ENCODE assay signal across 17 cellular contexts in genomic region chr10:125411724-125412123, GRCh38.
DNase-seq lines count a peak whose midpoint lies in the region; ATAC-seq, FAIRE-seq and TF ChIP-seq lines count a peak whose summit lies in the region.
"Had no signal": no experiment of that assay in that cellular context is flagged by ENCODE, and none has a peak within 500 bp of the region (broad histone marks: within the 10 kb centered on the region; RNA-seq: fewer than 3 reads in every experiment).

No MANE protein-coding gene starts in this region.

- no peaks in the 10 kb centered on the region; the same call in 1 of the 2 replicates for H3K4me1 ChIP-seq in GM23248 (ENCODE audit: insufficient read depth)
- H3K4me1 ChIP-seq in Panc1 (ENCODE audit: control insufficient read depth, insufficient read depth, low read length): no peaks in the 10 kb centered on the region
- no peaks in the 10 kb centered on the region for H3K4me1 ChIP-seq in aorta (ENCODE audit: control insufficient read depth in 1 of 2, insufficient read depth in 2 of 2, low read length in 2 of 2)
- H3K4me1 ChIP-seq: right lobe of liver had no signal

- ATAC-seq in Panc1: no peak
- no peak for ATAC-seq in aorta (ENCODE audit: low FRiP score)
- ATAC-seq in GM21423 (IDR thresholded peaks at IDR 0.05; ENCODE audit: unreplicated experiment): no peak
- ATAC-seq: GM23338; naive thymus-derived CD4-positive, alpha-beta T cell; right lobe of liver had no signal

- no peaks in the 10 kb centered on the region for H3K9me3 ChIP-seq in GM23248 (ENCODE audit: low read depth)
- no peaks in the 10 kb centered on the region for H3K9me3 ChIP-seq in Panc1 (ENCODE audit: control insufficient read depth, insufficient read depth, low read depth, low read length)
- H3K9me3 ChIP-seq in aorta (ENCODE audit: control insufficient read depth, low read length): peaks cover 8% of the 10 kb centered on the region
- H3K9me3 ChIP-seq: right lobe of liver had no signal

- no peak overlapping the region for H3K9ac ChIP-seq in GM23248

- no TSS peak for BruUV-seq in Panc1 (replicated peaks; lab: Mats Ljungman, UMichigan)

- no peak for FAIRE-seq in GM12891 (lab: Jason Lieb, UNC)

- no peak for TF ChIP-seq CTCF in Panc1 (IDR thresholded peaks at IDR 0.05)
- no peak for TF ChIP-seq CTCF in epithelial cell of proximal tubule (conservative IDR thresholded peaks at IDR 0.05; ENCODE audit: low read depth, low read length)

- H3K4me2 ChIP-seq in GM23248 (ENCODE audit: unreplicated experiment): no peak overlapping the region
- H3K4me2 ChIP-seq: GM23338 had no signal

- DNase-seq in GM23248: peak; percentile 90
- DNase-seq in Panc1 (ENCODE audit: low read depth, low spot score): peak; percentile 5
- peak; percentile 26 for DNase-seq in epithelial cell of proximal tubule (ENCODE audit: low read depth)
- DNase-seq in skeletal muscle cell (ENCODE audit: low read depth): peak; percentile 87
- DNase-seq in aorta: no peak
- no peak for DNase-seq in GM12891 (ENCODE audit: insufficient read length, low spot score)
- DNase-seq: activated B cell treated with CpG ODN at 0.5 μM for 24 hours; activated T-cell treated with anti-CD3 and anti-CD28 coated beads for 4 hours; anterior cingulate cortex; naive thymus-derived CD4-positive, alpha-beta T cell; NCI-H187; NK-92 treated with Interleukin-12 subunit alpha and Interleukin-12 subunit beta, amount 100 ng/mL, for 24 hours; right lobe of liver; substantia nigra had no signal

- CTCF ChIA-PET in Panc1 (lab: Charles Lee): no interaction called here

- H3K4me3 ChIP-seq in GM23248 (no peak overlapping the region), Panc1 (ENCODE audit: low read depth in 2 of 2, low read length in 2 of 2) (no peak overlapping the region), epithelial cell of proximal tubule (ENCODE audit: low read depth, low read length) (no peak overlapping the region), skeletal muscle cell (ENCODE audit: low read depth, low read length) (no peak overlapping the region), aorta (ENCODE audit: low read length in 2 of 2) (no peak overlapping the region)
- H3K4me3 ChIP-seq: GM23338, right lobe of liver, SK-N-MC had no signal

- WGBS in GM23248 (ENCODE audit: low coverage in 1 of 2, low lambda C conversion rate in 2 of 2, missing lambda C conversion rate in 2 of 2), 2 experiments: 0% methylated on average over 1 to 2 of the region's 2 CpGs
- 65 to 67% methylated on average over 2 of the region's 2 CpGs for WGBS in aorta, 2 donors

- H3K36me3 ChIP-seq in GM23248 (ENCODE audit: low read depth) (no peaks in the 10 kb centered on the region), Panc1 (ENCODE audit: control insufficient read depth, insufficient read depth, low read length) (no peaks in the 10 kb centered on the region), aorta (ENCODE audit: control insufficient read depth in 1 of 2, insufficient read depth in 2 of 2, low read length in 1 of 2) (no peaks in the 10 kb centered on the region)
- H3K36me3 ChIP-seq: right lobe of liver had no signal

- 0 out of 2 replicates have a peak, but pooled peaks cover 6% of the 10 kb centered on the region for H3K27me3 ChIP-seq in GM23248 (replicated peaks; ENCODE audit: insufficient read depth)
- H3K27me3 ChIP-seq in Panc1 (ENCODE audit: control insufficient read depth, insufficient read depth, low read length): peaks cover 9% of the 10 kb centered on the region
- no peaks in the 10 kb centered on the region for H3K27me3 ChIP-seq in aorta (ENCODE audit: control insufficient read depth in 1 of 2, insufficient read depth in 2 of 2, low read length in 1 of 2)
- H3K27me3 ChIP-seq: right lobe of liver had no signal

- H3K27ac ChIP-seq in GM23248: no peak overlapping the region
- H3K27ac ChIP-seq in Panc1 (ENCODE audit: low read length): no peak overlapping the region
- H3K27ac ChIP-seq in aorta (ENCODE audit: low read depth in 1 of 2, low read length in 2 of 2): no peak overlapping the region
- H3K27ac ChIP-seq: right lobe of liver, SK-N-MC had no signal

- no peaks in the 10 kb centered on the region for H3F3A ChIP-seq in GM23248 (ENCODE audit: insufficient read depth)

- in situ Hi-C loops in GM23248 (cut with MboI) (no loop called here), Panc1 (cut with HindIII; ENCODE audit: low pct_unique_long_range_greater_than_20kb, low sequenced_read_pairs) (no loop called here)

- intact Hi-C loops in Panc1 (cut with micrococcal nuclease; ENCODE audit: unreplicated experiment) (no loop called here), aorta (cut with DNase I) (no loop called here)

- POLR2A ChIA-PET in Panc1 (lab: Charles Lee): no interaction called here

- H4K20me1 ChIP-seq in GM23248 (ENCODE audit: insufficient read depth): no peaks in the 10 kb centered on the region

- H3K79me2 ChIP-seq in GM23248 (ENCODE audit: insufficient read depth): no peaks in the 10 kb centered on the region

- H2AFZ ChIP-seq in GM23248: no peak overlapping the region
- H2AFZ ChIP-seq: GM23338 had no signal

- no peak for TF ChIP-seq POLR2A in GM12891 (IDR thresholded peaks at IDR 0.05; ENCODE audit: low read depth, low read length)

- no peaks in the 10 kb centered on the region for H3K9me2 ChIP-seq in GM23248 (ENCODE audit: insufficient read depth)

TF ChIP-seq in GM12891, 5 proteins besides CTCF, POLR2A, EP300 and RAD21:
- TF ChIP-seq TAF1 (IDR thresholded peaks at IDR 0.05; ENCODE audit: low read depth, low read length) (no peak), POLR2AphosphoS5 (IDR thresholded peaks at IDR 0.05; ENCODE audit: low read depth, low read length) (no peak), PAX5 (IDR thresholded peaks at IDR 0.05; ENCODE audit: insufficient read depth, low read length, severe bottlenecking) (no peak), SPI1 (IDR thresholded peaks at IDR 0.05; ENCODE audit: low read depth, low read length) (no peak), POU2F2 (IDR thresholded peaks at IDR 0.05; ENCODE audit: low read depth, low read length) (no peak)

Comparison
In these comparisons a context has a peak if more than half of its experiments do, and no peak if none do; other contexts are left out.
1. DNase-seq: peak in GM23248 (single experiment), Panc1 (single experiment), epithelial cell of proximal tubule (single experiment) and skeletal muscle cell (single experiment); none in aorta (0 of 2) and GM12891 (single experiment).